In the genomic region with DNA sequence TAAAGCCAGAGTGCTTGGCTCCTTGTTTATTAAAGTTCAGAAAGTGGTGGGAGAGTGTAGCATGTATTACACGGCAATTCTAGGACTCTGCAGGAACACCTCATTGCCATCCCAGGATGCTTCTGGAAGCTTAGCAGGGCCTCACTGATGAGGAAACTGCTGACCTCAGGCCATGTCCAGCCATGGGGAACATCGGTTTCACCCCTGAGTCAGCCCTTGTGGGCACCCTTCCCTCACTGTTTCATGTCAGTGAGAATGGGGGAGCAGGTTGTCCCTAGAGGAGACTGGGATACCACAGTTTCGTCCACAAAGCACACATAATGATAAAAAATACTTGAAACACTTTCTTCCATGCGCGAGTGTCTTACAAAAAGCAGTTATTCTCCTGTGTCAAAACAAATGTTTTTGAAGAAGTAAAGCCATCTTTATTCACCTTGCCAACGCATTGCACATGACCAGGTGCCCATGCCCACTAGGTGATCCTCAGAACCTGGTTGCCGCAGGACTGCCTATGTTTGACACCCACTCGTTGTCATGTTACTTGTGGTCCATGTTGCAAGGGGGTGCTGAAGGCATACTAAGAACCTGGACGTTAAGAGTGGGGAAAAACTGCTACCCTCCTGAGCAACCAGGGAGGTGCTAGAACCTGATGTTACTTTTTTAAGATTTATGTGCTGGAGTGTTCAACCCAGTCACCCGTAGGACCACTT, we compare ENCODE assay signal across 30 cellular contexts. TPM values are rescaled to one million over a fixed set of nuclear protein-coding genes. Genes with fewer than 3 reads are reported as not detected.
A peak's percentile ranks its signal among the peaks of the same experiment; 100 is the strongest.
DNase-seq lines count a peak whose midpoint lies in the region; ATAC-seq and TF ChIP-seq lines count a peak whose summit lies in the region.
"Had no signal": no experiment of that assay in that cellular context is flagged by ENCODE, and none has a peak within 500 bp of the region (broad histone marks: within the 10 kb centered on the region; RNA-seq: fewer than 3 reads in every experiment).

No MANE protein-coding gene starts in this region.

- no peaks in the 10 kb centered on the region for H3K9me3 ChIP-seq in right atrium auricular region
- no peaks in the 10 kb centered on the region for H3K9me3 ChIP-seq in endodermal cell (ENCODE audit: control insufficient read depth, low read length)
- H3K9me3 ChIP-seq: BLaER1, SJCRH30 had no signal

- 89 to 93% methylated on average over 7 to 10 of the region's 10 CpGs for WGBS in endodermal cell (ENCODE audit: insufficient coverage in 1 of 2, insufficient read length in 1 of 2), 2 experiments

- no peaks in the 10 kb centered on the region for H3K27me3 ChIP-seq in right atrium auricular region
- no peaks in the 10 kb centered on the region for H3K27me3 ChIP-seq in endodermal cell (ENCODE audit: control insufficient read depth, insufficient read depth, low read length, poor library complexity, severe bottlenecking)
- H3K27me3 ChIP-seq: BLaER1 had no signal

- peak; percentile 21 for DNase-seq in right atrium auricular region (ENCODE audit: low spot score)
- no peak for DNase-seq in left cardiac atrium
- DNase-seq in endodermal cell = peak; percentile 32
- peak; percentile 80 for DNase-seq in osteocyte (ENCODE audit: extremely low spot score, unreplicated experiment)
- DNase-seq in ureter (ENCODE audit: low spot score) = peak; percentile 19
- DNase-seq in effector CD4-positive, alpha-beta T cell = no peak
- DNase-seq in activated CD4-positive, alpha-beta T cell treated with anti-CD3 and anti-CD28 coated beads for 1 hour = no peak
- DNase-seq: CD4-positive, CD25-positive, alpha-beta regulatory T cell; COR-L47; DMS79; EL; GDM1; NCI-H1048; NCI-H1417; NCI-H1694; NCI-H2029 treated with DMSO at 0.1 percent for 48 hours; NCI-H2227 treated with DMSO at 0.1 percent for 48 hours; NCI-H526 treated with DMSO at 0.1 percent for 48 hours; PC-9; SJCRH30 had no signal

- intact Hi-C loops in left cardiac atrium (cut with DNase I) = no loop called here

- no peaks in the 10 kb centered on the region for H3K36me3 ChIP-seq in right atrium auricular region
- peaks cover 5% of the 10 kb centered on the region for H3K36me3 ChIP-seq in endodermal cell (ENCODE audit: control insufficient read depth, insufficient read depth, low read length)
- H3K36me3 ChIP-seq: BLaER1, SJCRH30 had no signal

- no peak overlapping the region for H3K9ac ChIP-seq in endodermal cell (ENCODE audit: extremely low read depth, low read length, poor library complexity, severe bottlenecking)
- H3K9ac ChIP-seq: BLaER1, KMS-11 had no signal

- H3K27ac Mint-ChIP-seq in endodermal cell (no peak overlapping the region), osteocyte (ENCODE audit: unreplicated experiment) (no peak overlapping the region)
- H3K27ac Mint-ChIP-seq: CD4-positive, CD25-positive, alpha-beta regulatory T cell; IgD-negative memory B cell had no signal

- TF ChIP-seq CTCF in right atrium auricular region (IDR thresholded peaks at IDR 0.05) = no peak
- TF ChIP-seq CTCF in endodermal cell (conservative IDR thresholded peaks at IDR 0.05) = no peak
- TF ChIP-seq CTCF in osteocyte (IDR thresholded peaks at IDR 0.05) = no peak

- H3K27ac ChIP-seq in right atrium auricular region = no peak overlapping the region
- peak overlapping the region; percentile 44 for H3K27ac ChIP-seq in endodermal cell (ENCODE audit: low read depth, low read length)
- H3K27ac ChIP-seq: BLaER1, KMS-11, PC-9, SJCRH30 had no signal

- H3K27me3 Mint-ChIP-seq in endodermal cell (ENCODE audit: insufficient read depth) (no peaks in the 10 kb centered on the region), osteocyte (ENCODE audit: unreplicated experiment) (no peaks in the 10 kb centered on the region)

- H3K4me3 Mint-ChIP-seq in endodermal cell (no peak overlapping the region), osteocyte (ENCODE audit: unreplicated experiment) (no peak overlapping the region)
- H3K4me3 Mint-ChIP-seq: CD4-positive, CD25-positive, alpha-beta regulatory T cell; IgD-negative memory B cell had no signal

- H3K9me3 Mint-ChIP-seq in endodermal cell (no peaks in the 10 kb centered on the region), osteocyte (ENCODE audit: unreplicated experiment) (no peaks in the 10 kb centered on the region)
- H3K9me3 Mint-ChIP-seq: CD4-positive, CD25-positive, alpha-beta regulatory T cell had no signal

- no peak for ATAC-seq in left cardiac atrium
- ATAC-seq in GM21515 (IDR thresholded peaks at IDR 0.05; ENCODE audit: unreplicated experiment) = no peak
- ATAC-seq: GM12878, HCT116, Right ventricle myocardium inferior had no signal

- H3K4me3 ChIP-seq in right atrium auricular region (no peak overlapping the region), endodermal cell (ENCODE audit: low read length) (no peak overlapping the region)
- H3K4me3 ChIP-seq: BLaER1, GM12878, PC-9, SJCRH30 had no signal

- no peaks in the 10 kb centered on the region for H3K4me1 ChIP-seq in right atrium auricular region
- H3K4me1 ChIP-seq in endodermal cell (ENCODE audit: control insufficient read depth, insufficient read depth, low read length) = no peaks in the 10 kb centered on the region
- H3K4me1 ChIP-seq: BLaER1, SJCRH30 had no signal

- H3K4me1 Mint-ChIP-seq in endodermal cell = no peaks in the 10 kb centered on the region
- no peaks in the 10 kb centered on the region for H3K4me1 Mint-ChIP-seq in osteocyte (ENCODE audit: unreplicated experiment)
- H3K4me1 Mint-ChIP-seq: CD4-positive, CD25-positive, alpha-beta regulatory T cell; IgD-negative memory B cell had no signal

- peaks cover 9% of the 10 kb centered on the region for H3K36me3 Mint-ChIP-seq in endodermal cell (ENCODE audit: low read depth)
- no peaks in the 10 kb centered on the region for H3K36me3 Mint-ChIP-seq in osteocyte (ENCODE audit: unreplicated experiment)
- H3K36me3 Mint-ChIP-seq: IgD-negative memory B cell had no signal

RNA-seq across cellular contexts. Expression of a gene that starts 41.2 kb away (rescaled TPM):
- under 1 TPM; 0.43 to 0.70 TPM for total RNA-seq in right atrium auricular region
- under 1 TPM; 0.31 to 0.47 TPM for total RNA-seq in left cardiac atrium
- under 1 TPM; 0.44 to 0.53 TPM for total RNA-seq in endodermal cell
- 0.11 TPM for polyA plus RNA-seq in endodermal cell (2013, experiment 1 of 2)
- polyA plus RNA-seq in endodermal cell (2013, experiment 2 of 2) = not detected
- total RNA-seq in osteocyte = not detected in 2 replicates
- 14.9 TPM for total RNA-seq in ureter
- total RNA-seq: A172, NCI-H460, Right ventricle myocardium inferior, RPMI7951, SJCRH30 had no signal

RNA-seq across cellular contexts. Expression of a gene that starts 44.6 kb away (rescaled TPM):
- total RNA-seq in right atrium auricular region = 10 to 100 TPM; 13.4 to 20.4 TPM
- 10 to 100 TPM; 54.7 to 55.4 TPM for total RNA-seq in left cardiac atrium
- 100 to 1,000 TPM; 243 to 340 TPM for total RNA-seq in endodermal cell
- 221 TPM for polyA plus RNA-seq in endodermal cell (2013, experiment 1 of 2)
- polyA plus RNA-seq in endodermal cell (2013, experiment 2 of 2) = 218 TPM
- total RNA-seq in osteocyte = 76.1 and 87.2 TPM in 2 replicates
- 190 TPM for total RNA-seq in ureter

Comparison
In these comparisons a context has a peak if more than half of its experiments do, and no peak if none do; other contexts are left out.
1. DNase-seq: peak in right atrium auricular region (single experiment), endodermal cell (single experiment), osteocyte (single experiment) and ureter (single experiment); none in left cardiac atrium (single experiment), effector CD4-positive, alpha-beta T cell (single experiment) and activated CD4-positive, alpha-beta T cell treated with anti-CD3 and anti-CD28 coated beads for 1 hour (single experiment).